23 cellular contexts compared by ENCODE assay signal in the genomic region with DNA sequence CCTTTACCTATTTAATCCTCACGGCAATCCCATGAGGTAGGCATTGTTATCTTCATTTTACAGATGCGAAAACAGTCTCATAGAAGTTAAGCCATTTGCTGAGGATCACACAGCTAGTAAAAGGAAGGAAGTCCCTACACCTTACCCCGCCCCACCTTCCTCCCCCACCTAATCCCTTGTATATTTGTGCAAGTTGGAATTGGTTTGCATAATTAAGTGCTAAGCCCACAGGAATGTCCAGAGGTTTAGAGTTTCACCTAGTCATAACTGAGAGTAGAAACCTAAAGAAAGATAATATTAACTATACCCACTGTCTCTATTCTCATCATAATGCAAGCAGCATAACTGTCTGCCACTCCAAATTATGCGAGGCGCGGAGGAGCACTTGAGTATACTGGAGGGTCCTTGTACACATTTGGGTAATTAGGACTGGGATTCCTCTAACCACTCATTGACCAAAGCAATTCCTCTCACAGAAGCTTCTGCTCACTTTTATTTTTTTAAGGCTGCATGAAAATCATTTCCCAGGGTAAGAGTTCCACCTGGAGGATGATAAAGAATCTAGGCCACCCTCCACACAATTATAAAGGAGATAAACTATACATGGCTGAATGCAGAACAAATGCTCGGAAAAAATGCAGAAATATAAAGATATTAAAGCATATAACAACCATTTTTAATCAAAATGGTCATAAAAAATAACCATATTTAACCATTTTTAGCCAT.
DNase-seq lines count a peak whose midpoint lies in the region; ATAC-seq and TF ChIP-seq lines count a peak whose summit lies in the region.
"Had no signal": no experiment of that assay in that cellular context is flagged by ENCODE, and none has a peak within 500 bp of the region (broad histone marks: within the 10 kb centered on the region; RNA-seq: fewer than 3 reads in every experiment).

No MANE protein-coding gene starts in this region.

- H3K4me3 ChIP-seq in MM.1S (ENCODE audit: low read length) (no peak overlapping the region), brain microvascular endothelial cell (ENCODE audit: low read depth, low read length) (no peak overlapping the region)
- H3K4me3 ChIP-seq: body of pancreas, K562, SJSA1 had no signal

- ATAC-seq in foreskin keratinocyte (peak; percentile 73), T-helper 17 cell (no peak), GM21723 (IDR thresholded peaks at IDR 0.05; ENCODE audit: unreplicated experiment) (no peak)
- ATAC-seq: body of pancreas; K562; stimulated activated naive B cell treated with anti-CD40 and anti-IgM and Interleukin-4, amounts not matched to agents 10 μg/mL and 1 μg/mL and 100 μg/mL, for 72 hours had no signal

- in situ Hi-C loops in brain microvascular endothelial cell (cut with HindIII; ENCODE audit: low pct_ligation_motif_present, low sequenced_read_pairs), result no loop called here
- in situ Hi-C loops in GM13976 (cut with MboI; ENCODE audit: low sequenced_read_pairs, unreplicated experiment), result no loop called here

- H3K36me3 Mint-ChIP-seq in T-helper 17 cell (ENCODE audit: low read depth), result no peaks in the 10 kb centered on the region
- H3K36me3 Mint-ChIP-seq: naive B cell; stimulated activated naive B cell treated with anti-CD40 and anti-IgM and Interleukin-4, amounts not matched to agents 10 μg/mL and 1 μg/mL and 100 μg/mL, for 72 hours had no signal

- H2AFZ ChIP-seq in MM.1S (ENCODE audit: low read length), result no peak overlapping the region

- H4K20me1 ChIP-seq in MM.1S (ENCODE audit: insufficient read depth, low read length), result no peaks in the 10 kb centered on the region

- H3K9me2 ChIP-seq in MM.1S (replicated peaks; ENCODE audit: insufficient read depth, low read length), result no peaks in the 10 kb centered on the region

- no peaks in the 10 kb centered on the region for H3F3A ChIP-seq in MM.1S (ENCODE audit: insufficient read depth, low read length)

- no peak overlapping the region for H3K4me3 Mint-ChIP-seq in T-helper 17 cell
- H3K4me3 Mint-ChIP-seq: CD4-positive, alpha-beta T cell; naive B cell; stimulated activated naive B cell treated with anti-CD40 and anti-IgM and Interleukin-4, amounts not matched to agents 10 μg/mL and 1 μg/mL and 100 μg/mL, for 72 hours; T-helper 1 cell treated with Interleukin-12 subunit alpha and Interleukin-12 subunit beta and Interleukin-4 antibody, amounts not matched to agents 30 μg/mL and 1 μg/mL, for 36 hours had no signal

- H3K4me1 Mint-ChIP-seq in T-helper 17 cell, result no peaks in the 10 kb centered on the region
- H3K4me1 Mint-ChIP-seq: naive B cell; stimulated activated naive B cell treated with anti-CD40 and anti-IgM and Interleukin-4, amounts not matched to agents 10 μg/mL and 1 μg/mL and 100 μg/mL, for 72 hours had no signal

- no peaks in the 10 kb centered on the region for H3K27me3 Mint-ChIP-seq in T-helper 17 cell
- H3K27me3 Mint-ChIP-seq: CD4-positive, alpha-beta T cell had no signal

- DNase-seq in DMS53 (lab: John Stamatoyannopoulos, UW) (peak; percentile 84), MM.1S (peak; percentile 55), NCI-H69 (lab: John Stamatoyannopoulos, UW) (peak; percentile 41), foreskin keratinocyte (peak; percentile 4 to 42), brain microvascular endothelial cell (no peak), GM13976 (ENCODE audit: low spot score) (no peak), T-helper 17 cell (no peak)
- DNase-seq: activated CD8-positive, alpha-beta memory T cell treated with anti-CD3 and anti-CD28 coated beads, Interleukin-2, amount 50 U/mL, for 48 hours; body of pancreas; CD4-positive, alpha-beta T cell; DMS153; effector memory CD4-positive, alpha-beta T cell; mesenchymal stem cell; naive B cell; NCI-H2029 treated with DMSO at 0.1 percent for 48 hours; NCI-H526 treated with DMSO at 0.1 percent for 48 hours; retina; stimulated activated CD4-positive, alpha-beta T cell treated with anti-CD3 and anti-CD28 coated beads, Interleukin-2, amount 100 ng/mL, for 48 hours; stimulated activated naive B cell treated with anti-CD40 and anti-IgM and Interleukin-4, amounts not matched to agents 10 μg/mL and 1 μg/mL and 100 μg/mL, for 72 hours had no signal

- H3K4me1 ChIP-seq in MM.1S (ENCODE audit: low read length) (peaks cover 13% of the 10 kb centered on the region), foreskin keratinocyte (no peaks in the 10 kb centered on the region)
- H3K4me1 ChIP-seq: body of pancreas, SJSA1 had no signal

- no peaks in the 10 kb centered on the region for H3K36me3 ChIP-seq in MM.1S (replicated peaks; ENCODE audit: insufficient read depth, low read length)
- no peaks in the 10 kb centered on the region for H3K36me3 ChIP-seq in brain microvascular endothelial cell (replicated peaks)
- H3K36me3 ChIP-seq: SJSA1 had no signal

- H3K27me3 ChIP-seq in MM.1S (replicated peaks; ENCODE audit: insufficient read depth, low read length) (no peaks in the 10 kb centered on the region), foreskin keratinocyte (no peaks in the 10 kb centered on the region), brain microvascular endothelial cell (replicated peaks) (no peaks in the 10 kb centered on the region)
- H3K27me3 ChIP-seq: body of pancreas, SJSA1 had no signal

- TF ChIP-seq CTCF in MM.1S (IDR thresholded peaks at IDR 0.05; ENCODE audit: low read length) (no peak), foreskin keratinocyte (conservative IDR thresholded peaks at IDR 0.05) (peak; percentile 13), brain microvascular endothelial cell (IDR thresholded peaks at IDR 0.05; ENCODE audit: low read depth, low read length, missing control alignments) (no peak), GM13976 (IDR thresholded peaks at IDR 0.05; ENCODE audit: borderline replicate concordance, control extremely low read depth, extremely low read depth, insufficient read depth, missing control alignments) (no peak)

- peak overlapping the region; percentile 18; the same call in 1 of the 2 replicates for H3K4me2 ChIP-seq in MM.1S (ENCODE audit: low read depth, low read length)

- H3K9ac ChIP-seq in MM.1S (ENCODE audit: low read length), result no peak overlapping the region

- H3K9me3 ChIP-seq in MM.1S (replicated peaks; ENCODE audit: insufficient read depth, low read length) (no peaks in the 10 kb centered on the region), T-helper 17 cell (ENCODE audit: control insufficient read depth, low read length, poor library complexity, severe bottlenecking) (peaks cover 2% of the 10 kb centered on the region)
- H3K9me3 ChIP-seq: body of pancreas, SJSA1 had no signal

- H3K27ac ChIP-seq in MM.1S (ENCODE audit: low read length) (no peak overlapping the region), foreskin keratinocyte (no peak overlapping the region), brain microvascular endothelial cell (no peak overlapping the region)
- H3K27ac ChIP-seq: body of pancreas, SJSA1 had no signal

- H3K79me2 ChIP-seq in MM.1S (ENCODE audit: low read length), result no peaks in the 10 kb centered on the region

- H3K27ac Mint-ChIP-seq in T-helper 17 cell, result no peak overlapping the region
- H3K27ac Mint-ChIP-seq: CD4-positive, alpha-beta T cell; naive B cell; stimulated activated naive B cell treated with anti-CD40 and anti-IgM and Interleukin-4, amounts not matched to agents 10 μg/mL and 1 μg/mL and 100 μg/mL, for 72 hours; T-helper 1 cell treated with Interleukin-12 subunit alpha and Interleukin-12 subunit beta and Interleukin-4 antibody, amounts not matched to agents 30 μg/mL and 1 μg/mL, for 36 hours had no signal

Comparison
In these comparisons a context has a peak if more than half of its experiments do, and no peak if none do; other contexts are left out.
1. DNase-seq: peak in DMS53 (single experiment), MM.1S (single experiment), NCI-H69 (single experiment) and foreskin keratinocyte (2 of 2); none in brain microvascular endothelial cell (single experiment), GM13976 (single experiment) and T-helper 17 cell (0 of 3).